ENCODE assay signal across 9 cellular contexts in the genomic region with DNA sequence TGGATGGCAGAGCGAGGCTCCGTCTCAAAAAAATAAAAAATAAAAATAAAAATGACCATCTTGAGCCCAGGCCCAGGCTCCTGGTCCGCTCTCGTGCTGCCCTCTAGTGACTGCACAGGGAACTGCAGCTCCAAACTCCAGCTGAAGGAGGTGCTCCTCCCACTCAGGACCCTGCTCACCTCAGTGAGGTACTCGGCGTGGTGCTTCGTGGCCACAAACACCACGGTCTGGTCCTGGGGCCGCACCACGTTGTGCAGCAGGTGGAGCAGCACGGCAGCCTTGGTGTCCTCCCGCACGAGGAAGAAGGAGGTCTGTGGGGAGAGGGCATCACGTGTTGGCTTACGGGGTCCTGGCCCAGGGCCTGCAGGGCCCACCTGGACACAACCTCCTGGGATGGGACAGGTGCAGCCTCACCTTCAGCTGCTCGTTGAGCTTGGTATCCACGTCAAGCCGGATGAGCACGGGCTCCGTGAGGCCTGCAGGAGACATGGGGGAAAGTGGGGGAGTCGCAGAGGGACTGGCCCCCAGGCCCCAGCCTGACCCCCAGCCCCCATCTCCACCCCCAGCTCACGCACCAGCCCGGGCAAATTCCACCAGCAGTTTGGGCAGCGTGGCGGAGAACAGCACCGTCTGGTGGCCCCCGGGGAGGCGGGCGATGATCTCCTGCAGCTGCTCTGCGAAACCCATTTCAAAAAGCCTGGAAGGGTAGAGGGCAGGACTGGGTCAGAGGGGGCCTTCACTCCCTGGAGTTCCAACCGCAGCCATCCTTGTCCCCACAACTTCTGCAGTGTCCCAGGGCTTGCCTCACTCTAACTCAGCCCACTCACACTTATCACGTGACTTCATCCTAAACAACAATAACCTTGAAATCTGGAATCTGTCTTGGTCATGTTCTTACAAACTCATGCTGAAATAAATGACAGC. TPM values are rescaled to one million over a fixed set of nuclear protein-coding genes. Genes with fewer than 3 reads are reported as not detected.
A peak's percentile ranks its signal among the peaks of the same experiment; 100 is the strongest.
DNase-seq lines count a peak whose midpoint lies in the region; ATAC-seq and TF ChIP-seq lines count a peak whose summit lies in the region.
"Had no signal": no experiment of that assay in that cellular context is flagged by ENCODE, and none has a peak within 500 bp of the region (broad histone marks: within the 10 kb centered on the region; RNA-seq: fewer than 3 reads in every experiment).

No MANE protein-coding gene starts in this region.

- peak; percentile 96 for ATAC-seq in left lung

- DNase-seq in SKM-1 treated with dmso at 0.1 percent for 144 hours (lab: John Stamatoyannopoulos, UW; ENCODE audit: unreplicated experiment) = peak; percentile 8
- no peak for DNase-seq in SKM-1 (lab: John Stamatoyannopoulos, UW; ENCODE audit: unreplicated experiment)
- no peak for DNase-seq in LNCaP clone FGC (ENCODE audit: low read depth)
- peak; percentile 63 for DNase-seq in activated CD4-positive, CD25-positive, alpha-beta regulatory T cell treated with anti-CD3 and anti-CD28 coated beads, Interleukin-2, amount 50 U/mL, for 16 hours (ENCODE audit: low read depth, low spot score)
- DNase-seq in caudate nucleus (lab: John Stamatoyannopoulos, UW) = peak in 51 of 61 donors; percentile 2 to 78 (median 43)
- DNase-seq in left lung = peak; percentile 72 to 89
- peak; percentile 31 to 76 (median 55) for DNase-seq in stimulated activated CD4-positive, alpha-beta T cell treated with anti-CD3 and anti-CD28 coated beads, TNF-alpha, amount 100 ng/mL, for 1 hour (ENCODE audit: low read depth in 3 of 3, low spot score in 1 of 3)
- DNase-seq in NCI-H524 treated with DMSO at 0.1 percent for 48 hours (lab: John Stamatoyannopoulos, UW) = no peak

- no peak overlapping the region for H3K4me3 ChIP-seq in LNCaP clone FGC (ENCODE audit: low read depth, low read length)
- H3K4me3 ChIP-seq in left lung = no peak overlapping the region

- no peaks in the 10 kb centered on the region for H3K4me1 ChIP-seq in left lung

- intact Hi-C loops in left lung (cut with DNase I) = loop anchor here in 1 of 2 donors (5.0 kb wide), 1 partner anchor 127 kb away; no protein-coding TSS in a partner anchor

- peak; percentile 91 for TF ChIP-seq CTCF in LNCaP clone FGC (IDR thresholded peaks at IDR 0.05; ENCODE audit: control insufficient read depth, extremely low read depth, insufficient read depth)
- TF ChIP-seq CTCF in left lung (IDR thresholded peaks at IDR 0.05) = peak; percentile 97 to 98

- peaks cover 0 to 4% of the 10 kb centered on the region in 2 donors for H3K9me3 ChIP-seq in left lung

- no peaks in the 10 kb centered on the region for H3K27me3 ChIP-seq in left lung

- no peak overlapping the region for H3K27ac ChIP-seq in caudate nucleus (ENCODE audit: low read depth, low read length)
- no peak overlapping the region for H3K27ac ChIP-seq in left lung

- H3K36me3 ChIP-seq in left lung = peaks cover 0 to 98% of the 10 kb centered on the region in 2 donors

RNA-seq across cellular contexts. Expression of a gene that starts 10.6 kb away (rescaled TPM):
- 10 to 100 TPM; 42.0 to 61.1 TPM for total RNA-seq in left lung

RNA-seq across cellular contexts. Expression of a gene that starts 10.8 kb away (rescaled TPM):
- 10 to 100 TPM; 16.7 to 17.3 TPM for total RNA-seq in left lung

RNA-seq across cellular contexts. Expression of a gene that starts 25.2 kb away (rescaled TPM):
- 1 to 10 TPM in 1 of 2 donors, not detected in 1; 4.3 TPM for total RNA-seq in left lung
- total RNA-seq: skeletal muscle tissue had no signal

RNA-seq across cellular contexts. Expression of a gene that starts 39.2 kb away (rescaled TPM):
- under 1 TPM; 0.17 to 0.24 TPM for total RNA-seq in left lung
- total RNA-seq: skeletal muscle tissue had no signal

RNA-seq across cellular contexts. Expression of a gene that starts 46.5 kb away (rescaled TPM):
- total RNA-seq in left lung = 10 to 100 TPM; 39.6 to 54.1 TPM

Comparison
In these comparisons a context has a peak if more than half of its experiments do, and no peak if none do; other contexts are left out.
1. DNase-seq: peak in SKM-1 treated with dmso at 0.1 percent for 144 hours (single experiment), activated CD4-positive, CD25-positive, alpha-beta regulatory T cell treated with anti-CD3 and anti-CD28 coated beads, Interleukin-2, amount 50 U/mL, for 16 hours (single experiment), caudate nucleus (51 of 61), left lung (2 of 2) and stimulated activated CD4-positive, alpha-beta T cell treated with anti-CD3 and anti-CD28 coated beads, TNF-alpha, amount 100 ng/mL, for 1 hour (3 of 3); none in SKM-1 (single experiment), LNCaP clone FGC (single experiment) and NCI-H524 treated with DMSO at 0.1 percent for 48 hours (single experiment).